In genomic region chr7:873367-874002, GRCh38 we compare ENCODE assay signal across 1 cellular context.
TF ChIP-seq lines count a peak whose summit lies in the region.

No MANE protein-coding gene starts in this region.

TF ChIP-seq in SK-N-SH, 30 proteins besides CTCF, POLR2A, EP300 and RAD21 (continued from another document):
- TF ChIP-seq USF2 (IDR thresholded peaks at IDR 0.05; ENCODE audit: borderline replicate concordance, low read depth, low read length) (peak; percentile 32; the same call in 1 of the 2 replicates), RXRA (IDR thresholded peaks at IDR 0.05; ENCODE audit: borderline replicate concordance, low read depth) (no peak; the same call in 1 of the 2 replicates), IRF3 (IDR thresholded peaks at IDR 0.05; ENCODE audit: low read depth, low read length) (no peak), ZBTB33 (IDR thresholded peaks at IDR 0.05; ENCODE audit: borderline replicate concordance, low read depth) (no peak), PBX3 (IDR thresholded peaks at IDR 0.05) (no peak), NFIC (IDR thresholded peaks at IDR 0.05; ENCODE audit: borderline replicate concordance) (peak; percentile 83), GATA2 (CRISPR knock-in tag; IDR thresholded peaks at IDR 0.05) (no peak), FOSL2 (IDR thresholded peaks at IDR 0.05; ENCODE audit: borderline replicate concordance, low read depth) (no peak)
